ENCODE assay signal across 27 cellular contexts in genomic region chr5:661891-662750, GRCh38. TPM values are rescaled to one million over a fixed set of nuclear protein-coding genes. Genes with fewer than 3 reads are reported as not detected.
"Had no signal": no experiment of that assay in that cellular context is flagged by ENCODE, and none has a peak within 500 bp of the region (broad histone marks: within the 10 kb centered on the region; RNA-seq: fewer than 3 reads in every experiment).

No MANE protein-coding gene starts in this region.

- H3K27me3 ChIP-seq: esophagus muscularis mucosa, neutrophil, pancreas, sigmoid colon, thyroid gland, upper lobe of right lung had no signal

- H3K9me3 Mint-ChIP-seq: activated B cell treated with CpG ODN at 0.5 μM for 24 hours; activated naive CD4-positive, alpha-beta T cell treated with anti-CD3 and anti-CD28 coated beads for 36 hours; activated naive CD8-positive, alpha-beta T cell treated with anti-CD3 and anti-CD28 coated beads, Interleukin-2, amount 10 ng/mL, durations not matched to agents 7 days and 5 days; natural killer cell treated with Interleukin-12 subunit alpha and Interleukin-12 subunit beta and Interleukin-15 and Interleukin-18, amount 100 ng/mL, for 72 hours; T-helper 1 cell treated with Interleukin-12 subunit alpha and Interleukin-12 subunit beta and Interleukin-4 antibody, amounts not matched to agents 30 μg/mL and 1 μg/mL, for 36 hours had no signal

- H3K27ac Mint-ChIP-seq: activated B cell treated with CpG ODN at 0.5 μM for 24 hours; activated CD4-positive, alpha-beta T cell treated with anti-CD3 and anti-CD28 coated beads for 36 hours; activated naive CD4-positive, alpha-beta T cell treated with anti-CD3 and anti-CD28 coated beads for 36 hours; activated naive CD8-positive, alpha-beta T cell treated with anti-CD3 and anti-CD28 coated beads, Interleukin-2, amount 10 ng/mL, durations not matched to agents 7 days and 5 days; natural killer cell treated with Interleukin-12 subunit alpha and Interleukin-12 subunit beta and Interleukin-15 and Interleukin-18, amount 100 ng/mL, for 72 hours; T-helper 1 cell treated with Interleukin-12 subunit alpha and Interleukin-12 subunit beta and Interleukin-4 antibody, amounts not matched to agents 30 μg/mL and 1 μg/mL, for 36 hours had no signal

- H3K4me1 ChIP-seq: pancreas, sigmoid colon, upper lobe of right lung had no signal

- FAIRE-seq: bronchial epithelial cell, endothelial cell of umbilical vein, frontal cortex, pancreas had no signal

- ATAC-seq: activated CD4-positive, alpha-beta T cell treated with anti-CD3 and anti-CD28 coated beads for 36 hours; left colon; natural killer cell treated with Interleukin-12 subunit alpha and Interleukin-12 subunit beta and Interleukin-15 and Interleukin-18, amount 100 ng/mL, for 72 hours; pancreas; upper lobe of right lung had no signal

- H3K27me3 Mint-ChIP-seq: activated B cell treated with CpG ODN at 0.5 μM for 24 hours; activated CD4-positive, alpha-beta T cell treated with anti-CD3 and anti-CD28 coated beads for 36 hours; activated naive CD8-positive, alpha-beta T cell treated with anti-CD3 and anti-CD28 coated beads, Interleukin-2, amount 10 ng/mL, durations not matched to agents 7 days and 5 days; natural killer cell treated with Interleukin-12 subunit alpha and Interleukin-12 subunit beta and Interleukin-15 and Interleukin-18, amount 100 ng/mL, for 72 hours had no signal

- H3K4me1 Mint-ChIP-seq: activated B cell treated with CpG ODN at 0.5 μM for 24 hours; activated CD4-positive, alpha-beta T cell treated with anti-CD3 and anti-CD28 coated beads for 36 hours had no signal

- H3K4me3 Mint-ChIP-seq: activated B cell treated with CpG ODN at 0.5 μM for 24 hours; activated CD4-positive, alpha-beta T cell treated with anti-CD3 and anti-CD28 coated beads for 36 hours; activated naive CD4-positive, alpha-beta T cell treated with anti-CD3 and anti-CD28 coated beads for 36 hours; activated naive CD8-positive, alpha-beta T cell treated with anti-CD3 and anti-CD28 coated beads, Interleukin-2, amount 10 ng/mL, durations not matched to agents 7 days and 5 days; natural killer cell treated with Interleukin-12 subunit alpha and Interleukin-12 subunit beta and Interleukin-15 and Interleukin-18, amount 100 ng/mL, for 72 hours; T-helper 1 cell treated with Interleukin-12 subunit alpha and Interleukin-12 subunit beta and Interleukin-4 antibody, amounts not matched to agents 30 μg/mL and 1 μg/mL, for 36 hours had no signal

- H3K27ac ChIP-seq: esophagus muscularis mucosa, neutrophil, pancreas, sigmoid colon, thyroid gland, upper lobe of right lung had no signal

- H3K4me3 ChIP-seq: esophagus muscularis mucosa, pancreas, sigmoid colon, smooth muscle cell, thyroid gland, upper lobe of right lung had no signal

- H3K36me3 ChIP-seq: pancreas, thyroid gland had no signal

- H3K9me3 ChIP-seq: neutrophil, pancreas, sigmoid colon, thyroid gland, upper lobe of right lung had no signal

- DNase-seq: activated B cell treated with CpG ODN at 0.5 μM for 24 hours; activated CD4-positive, alpha-beta T cell treated with anti-CD3 and anti-CD28 coated beads for 36 hours; activated CD4-positive, alpha-beta T cell treated with anti-CD3 and anti-CD28 coated beads, Interleukin-2, amount 50 U/mL, for 4 hours; activated effector memory CD4-positive, alpha-beta T cell treated with Interleukin-2 at 50 U/mL for 16 hours; activated naive CD4-positive, alpha-beta T cell treated with anti-CD3 and anti-CD28 coated beads for 36 hours; activated T-cell treated with anti-CD3 and anti-CD28 coated beads, Interleukin-2, amount 50 U/mL, for 48 hours; amniotic stem cell; dermis blood vessel endothelial cell; effector memory CD4-positive, alpha-beta T cell; left colon; mammary epithelial cell; midbrain; sigmoid colon; stimulated activated CD4-positive, alpha-beta T cell treated with anti-CD3 and anti-CD28 coated beads, Interleukin-2, amount 100 ng/mL, for 48 hours; stimulated activated naive CD4-positive, alpha-beta T cell; thyroid gland; upper lobe of right lung had no signal

RNA-seq across cellular contexts. Expression of gene TPPP, which starts 31.0 kb away (rescaled TPM):
- total RNA-seq: smooth muscle cell had no signal
- polyA plus RNA-seq: smooth muscle cell had no signal
